ENCODE assay signal across 8 cellular contexts in the genomic region with DNA sequence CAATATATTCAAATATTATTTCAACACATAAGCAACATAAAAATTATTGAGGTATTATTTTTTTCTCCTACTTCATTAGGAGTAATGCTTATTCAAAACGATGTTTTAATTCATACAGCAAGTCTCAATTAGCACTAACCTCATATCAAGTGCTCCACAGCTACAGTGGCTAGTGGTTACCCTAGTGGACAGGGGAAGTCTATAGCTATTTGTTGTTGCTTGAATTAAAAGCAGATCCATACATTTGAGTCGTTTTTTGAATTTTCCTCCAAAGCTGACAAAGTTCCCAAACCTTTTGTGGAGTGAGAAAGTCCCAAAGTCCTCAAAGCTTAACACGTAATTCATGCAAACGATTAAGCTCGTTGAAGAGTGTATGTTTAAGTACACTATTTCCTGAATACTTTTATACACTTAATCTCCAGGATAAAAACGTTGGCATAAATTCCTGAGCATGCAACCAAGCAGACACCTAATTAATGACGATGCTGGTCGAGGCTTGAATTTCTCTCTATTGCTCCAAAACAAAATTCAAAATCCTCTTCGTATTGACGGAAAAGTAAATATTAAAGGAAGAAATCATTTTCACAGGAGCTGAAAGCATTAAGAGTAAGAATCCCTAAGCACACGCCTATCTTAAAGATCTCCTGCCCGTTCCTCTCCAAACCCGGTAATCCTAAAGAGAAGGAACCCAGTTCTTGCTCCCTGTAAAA. TPM values are rescaled to one million over a fixed set of nuclear protein-coding genes. Genes with fewer than 3 reads are reported as not detected.
A peak's percentile ranks its signal among the peaks of the same experiment; 100 is the strongest.
DNase-seq lines count a peak whose midpoint lies in the region; ATAC-seq and TF ChIP-seq lines count a peak whose summit lies in the region.

No MANE protein-coding gene starts in this region.

- H3K36me3 ChIP-seq in left ventricle myocardium inferior (no peaks in the 10 kb centered on the region), iPS-15b (ENCODE audit: control insufficient read depth, insufficient read depth, low read length) (no peaks in the 10 kb centered on the region)

- peaks cover 18% of the 10 kb centered on the region for H3K4me1 Mint-ChIP-seq in WTC11
- H3K4me1 Mint-ChIP-seq in stimulated activated naive B cell treated with anti-CD40 and anti-IgM and Interleukin-4, amounts not matched to agents 10 μg/mL and 1 μg/mL and 100 μg/mL, for 72 hours, result peaks cover 18 to 48% of the 10 kb centered on the region in 2 donors

- H3K9me3 ChIP-seq in left ventricle myocardium inferior (replicated peaks) (no peaks in the 10 kb centered on the region), iPS-15b (ENCODE audit: control insufficient read depth, insufficient read depth, low read length) (no peaks in the 10 kb centered on the region)

- H3K9ac ChIP-seq in iPS-15b (ENCODE audit: low read depth, low read length), result peak overlapping the region; percentile 26

- POLR2A ChIA-PET in WTC11 (lab: Charles Lee), result interaction anchor here (0.7 kb wide), 1 partner anchor 9 kb away, joined by 3 read pairs; no protein-coding TSS in a partner anchor

- peak; percentile 17 for TF ChIP-seq CTCF in left ventricle myocardium inferior (IDR thresholded peaks at IDR 0.05; ENCODE audit: borderline replicate concordance)
- TF ChIP-seq CTCF in WTC11 (IDR thresholded peaks at IDR 0.05), result no peak

- peak overlapping the region; percentile 93 for H3K27ac ChIP-seq in left ventricle myocardium inferior (replicated peaks)

- H3K4me1 ChIP-seq in left ventricle myocardium inferior (peaks cover 49% of the 10 kb centered on the region), iPS-15b (ENCODE audit: control insufficient read depth, insufficient read depth, low read length) (peaks cover 4% of the 10 kb centered on the region)

- CTCF ChIA-PET in WTC11 (lab: Charles Lee), result interaction anchor here (1.0 to 1.7 kb wide), 7 partner anchors 18 to 294 kb away, joined by 3 to 9 read pairs (median 4); no protein-coding TSS in a partner anchor

- H3K4me3 ChIP-seq in left ventricle myocardium inferior, result peak overlapping the region; percentile 92
- peak overlapping the region; percentile 80 for H3K4me3 ChIP-seq in iPS-15b (ENCODE audit: low read depth, low read length)

- no peaks in the 10 kb centered on the region for H3K27me3 ChIP-seq in left ventricle myocardium inferior (ENCODE audit: low read depth)
- peaks cover 34% of the 10 kb centered on the region for H3K27me3 ChIP-seq in iPS-15b (ENCODE audit: control insufficient read depth, insufficient read depth, low read length)

- peaks cover 38% of the 10 kb centered on the region for H3K27me3 Mint-ChIP-seq in WTC11 (ENCODE audit: low read depth)
- H3K27me3 Mint-ChIP-seq in stimulated activated naive B cell treated with anti-CD40 and anti-IgM and Interleukin-4, amounts not matched to agents 10 μg/mL and 1 μg/mL and 100 μg/mL, for 72 hours, result no peaks in the 10 kb centered on the region

- intact Hi-C loops in left ventricle myocardium inferior (cut with micrococcal nuclease) (no loop called here), left cardiac atrium (cut with DNase I) (no loop called here)

- DNase-seq in left ventricle myocardium inferior (no peak), left cardiac atrium (no peak), WTC11 (ENCODE audit: low spot score) (no peak)
- no peak for DNase-seq in stimulated activated naive B cell treated with anti-CD40 and anti-IgM and Interleukin-4, amounts not matched to agents 10 μg/mL and 1 μg/mL and 100 μg/mL, for 72 hours
- no peak for DNase-seq in activated CD4-positive, alpha-beta T cell treated with anti-CD3 and anti-CD28 coated beads, Interleukin-2, amount 50 U/mL, for 48 hours

- peak overlapping the region; percentile 89 for H3K4me3 Mint-ChIP-seq in WTC11
- peak overlapping the region; percentile 97 to 99 for H3K4me3 Mint-ChIP-seq in stimulated activated naive B cell treated with anti-CD40 and anti-IgM and Interleukin-4, amounts not matched to agents 10 μg/mL and 1 μg/mL and 100 μg/mL, for 72 hours

- H3K36me3 Mint-ChIP-seq in WTC11, result no peaks in the 10 kb centered on the region
- peaks cover 5 to 7% of the 10 kb centered on the region in 2 donors for H3K36me3 Mint-ChIP-seq in stimulated activated naive B cell treated with anti-CD40 and anti-IgM and Interleukin-4, amounts not matched to agents 10 μg/mL and 1 μg/mL and 100 μg/mL, for 72 hours

- peak overlapping the region; percentile 50; the same call in 1 of the 2 replicates for H3K27ac Mint-ChIP-seq in WTC11
- H3K27ac Mint-ChIP-seq in stimulated activated naive B cell treated with anti-CD40 and anti-IgM and Interleukin-4, amounts not matched to agents 10 μg/mL and 1 μg/mL and 100 μg/mL, for 72 hours, result peak overlapping the region; percentile 98

- ATAC-seq in left cardiac atrium (no peak), WTC11 (no peak), GM21390 (IDR thresholded peaks at IDR 0.05; ENCODE audit: unreplicated experiment) (no peak), HG03196 (IDR thresholded peaks at IDR 0.05; ENCODE audit: unreplicated experiment) (no peak)
- no peak for ATAC-seq in stimulated activated naive B cell treated with anti-CD40 and anti-IgM and Interleukin-4, amounts not matched to agents 10 μg/mL and 1 μg/mL and 100 μg/mL, for 72 hours (replicated peaks)

- H3K9me3 Mint-ChIP-seq in WTC11, result no peaks in the 10 kb centered on the region
- no peaks in the 10 kb centered on the region for H3K9me3 Mint-ChIP-seq in stimulated activated naive B cell treated with anti-CD40 and anti-IgM and Interleukin-4, amounts not matched to agents 10 μg/mL and 1 μg/mL and 100 μg/mL, for 72 hours

TF ChIP-seq in WTC11, 78 proteins besides CTCF, POLR2A, EP300 and RAD21:
- TF ChIP-seq JUN (CRISPR knock-in tag; IDR thresholded peaks at IDR 0.05), result no peak
- TF ChIP-seq ELF4 (CRISPR knock-in tag; IDR thresholded peaks at IDR 0.05; ENCODE audit: low read depth), result no peak
- TF ChIP-seq EMX1 (CRISPR knock-in tag; IDR thresholded peaks at IDR 0.05), result no peak
- TF ChIP-seq, protein P1, sequence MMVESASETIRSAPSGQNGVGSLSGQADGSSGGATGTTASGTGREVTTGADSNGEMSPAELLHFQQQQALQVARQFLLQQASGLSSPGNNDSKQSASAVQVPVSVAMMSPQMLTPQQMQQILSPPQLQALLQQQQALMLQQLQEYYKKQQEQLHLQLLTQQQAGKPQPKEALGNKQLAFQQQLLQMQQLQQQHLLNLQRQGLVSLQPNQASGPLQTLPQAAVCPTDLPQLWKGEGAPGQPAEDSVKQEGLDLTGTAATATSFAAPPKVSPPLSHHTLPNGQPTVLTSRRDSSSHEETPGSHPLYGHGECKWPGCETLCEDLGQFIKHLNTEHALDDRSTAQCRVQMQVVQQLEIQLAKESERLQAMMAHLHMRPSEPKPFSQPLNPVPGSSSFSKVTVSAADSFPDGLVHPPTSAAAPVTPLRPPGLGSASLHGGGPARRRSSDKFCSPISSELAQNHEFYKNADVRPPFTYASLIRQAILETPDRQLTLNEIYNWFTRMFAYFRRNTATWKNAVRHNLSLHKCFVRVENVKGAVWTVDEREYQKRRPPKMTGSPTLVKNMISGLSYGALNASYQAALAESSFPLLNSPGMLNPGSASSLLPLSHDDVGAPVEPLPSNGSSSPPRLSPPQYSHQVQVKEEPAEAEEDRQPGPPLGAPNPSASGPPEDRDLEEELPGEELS (CRISPR knock-in tag; IDR thresholded peaks at IDR 0.05), result no peak
- TF ChIP-seq HMGA2 (CRISPR knock-in tag; IDR thresholded peaks at IDR 0.05), result 0 out of 2 replicates have a peak, but pooled peaks have one; percentile 28

RNA-seq across cellular contexts. Expression of a gene that starts 1.0 kb away (rescaled TPM):
- total RNA-seq in left ventricle myocardium inferior (32.9 TPM), left cardiac atrium (10 to 100 TPM; 33.2 to 34.5 TPM), WTC11 (2021) (20.9 to 23.5 TPM (median 21.6 TPM) in 3 replicates)

RNA-seq across cellular contexts. Expression of a gene that starts 7.5 kb away (rescaled TPM):
- total RNA-seq in left ventricle myocardium inferior, result not detected
- total RNA-seq in left cardiac atrium, result not detected
- total RNA-seq in WTC11 (2021), result 0.32 to 0.42 TPM (median 0.41 TPM) in 3 replicates
